9 cellular contexts compared by ENCODE assay signal in genomic region chr1:965526-966134, GRCh38. TPM values are rescaled to one million over a fixed set of nuclear protein-coding genes. Genes with fewer than 3 reads are reported as not detected.
DNase-seq lines count a peak whose midpoint lies in the region; ATAC-seq and TF ChIP-seq lines count a peak whose summit lies in the region.
"Had no signal": no experiment of that assay in that cellular context is flagged by ENCODE, and none has a peak within 500 bp of the region (broad histone marks: within the 10 kb centered on the region; RNA-seq: fewer than 3 reads in every experiment).

No MANE protein-coding gene starts in this region.

- H3K36me3 Mint-ChIP-seq in Calu3 (ENCODE audit: insufficient read depth, unreplicated experiment): peaks cover 14% of the 10 kb centered on the region

- H3K4me2 ChIP-seq in mesenchymal stem cell (ENCODE audit: low read length, poor library complexity, severe bottlenecking): no peak overlapping the region
- H3K4me2 ChIP-seq in trophoblast cell (ENCODE audit: low read length): no peak overlapping the region

- H3K4me1 Mint-ChIP-seq in Calu3 (ENCODE audit: low read depth, unreplicated experiment): no peaks in the 10 kb centered on the region

- DNase-seq in Calu3: no peak
- no peak for DNase-seq in RWPE2 (ENCODE audit: low spot score)
- DNase-seq in mesenchymal stem cell: no peak
- no peak for DNase-seq in trophoblast cell
- DNase-seq in NCI-H2171 (lab: John Stamatoyannopoulos, UW): no peak
- DNase-seq: NCI-H524 treated with DMSO at 0.1 percent for 48 hours had no signal

- peak overlapping the region; percentile 61 for H3K4me3 ChIP-seq in RWPE2 (ENCODE audit: severe bottlenecking)
- H3K4me3 ChIP-seq in mesenchymal stem cell (ENCODE audit: insufficient read depth in 1 of 2, low read depth in 1 of 2, low read length in 2 of 2): peak overlapping the region in 1 of 2 experiments; percentile 85
- H3K4me3 ChIP-seq in trophoblast cell (ENCODE audit: low read depth, low read length): no peak overlapping the region

- H3K79me2 ChIP-seq in trophoblast cell (ENCODE audit: control insufficient read depth, insufficient read depth, low read length, poor library complexity): no peaks in the 10 kb centered on the region

- BruUV-seq in Calu3 (replicated peaks; lab: Mats Ljungman, UMichigan): no TSS peak

- H4K12ac ChIP-seq in trophoblast cell (ENCODE audit: low read depth, low read length): no peak overlapping the region

- H3K9me3 Mint-ChIP-seq in Calu3 (ENCODE audit: low read depth, unreplicated experiment): no peaks in the 10 kb centered on the region

- H3K4me3 Mint-ChIP-seq in Calu3 (ENCODE audit: low read depth, unreplicated experiment): peak overlapping the region; percentile 69

- no peak overlapping the region for H2AK5ac ChIP-seq in mesenchymal stem cell (ENCODE audit: low read length, severe bottlenecking)
- no peak overlapping the region for H2AK5ac ChIP-seq in trophoblast cell (ENCODE audit: low read length)

- H3K4ac ChIP-seq in mesenchymal stem cell (ENCODE audit: low read depth in 1 of 2, low read length in 2 of 2) (no peak overlapping the region), trophoblast cell (ENCODE audit: low read depth, low read length) (no peak overlapping the region)

- CTCF ChIA-PET in Calu3 (lab: Charles Lee): no interaction called here

- H3K18ac ChIP-seq in mesenchymal stem cell (ENCODE audit: low read depth in 1 of 2, low read length in 2 of 2) (peak overlapping the region in 1 of 2 experiments; percentile 5), trophoblast cell (ENCODE audit: low read length) (no peak overlapping the region)

- H3K4me1 ChIP-seq in RWPE2 (ENCODE audit: insufficient read depth, poor library complexity, severe bottlenecking) (no peaks in the 10 kb centered on the region), mesenchymal stem cell (ENCODE audit: control insufficient read depth, insufficient read depth, low read depth, low read length) (peaks cover 29% of the 10 kb centered on the region), trophoblast cell (ENCODE audit: control insufficient read depth in 1 of 2, insufficient read depth in 2 of 2, low read length in 2 of 2) (peaks cover 19 to 26% of the 10 kb centered on the region in 2 experiments)

- ATAC-seq in RWPE2 (ENCODE audit: low read depth): peak; percentile 0; the same call in 1 of the 3 replicates
- no peak for ATAC-seq in GM21528 (IDR thresholded peaks at IDR 0.05; ENCODE audit: low FRiP score, unreplicated experiment)

- H4K91ac ChIP-seq in mesenchymal stem cell (ENCODE audit: low read length): peak overlapping the region; percentile 47
- H4K91ac ChIP-seq in trophoblast cell (ENCODE audit: low read depth, low read length): no peak overlapping the region

- peak overlapping the region in 1 of 2 experiments; percentile 33 for H2BK12ac ChIP-seq in mesenchymal stem cell (ENCODE audit: low read length in 2 of 2)
- no peak overlapping the region for H2BK12ac ChIP-seq in trophoblast cell (ENCODE audit: low read length)

- peak overlapping the region; percentile 70 for H3K9ac ChIP-seq in mesenchymal stem cell (ENCODE audit: low read length)
- H3K9ac ChIP-seq in trophoblast cell (ENCODE audit: low read length): no peak overlapping the region

- 73% methylated on average over 25 of the region's 26 CpGs for WGBS in mesenchymal stem cell
- no CpG with 5 or more reads among the region's 26 CpGs for WGBS in trophoblast cell (ENCODE audit: extremely low coverage, insufficient coverage, insufficient read length)

- intact Hi-C loops in Calu3 (cut with micrococcal nuclease; ENCODE audit: unreplicated experiment): no loop called here

- H2BK5ac ChIP-seq in mesenchymal stem cell (ENCODE audit: low read depth, low read length, poor library complexity, severe bottlenecking) (no peak overlapping the region), trophoblast cell (ENCODE audit: low read depth, low read length, poor library complexity) (no peak overlapping the region)

- H2BK15ac ChIP-seq in mesenchymal stem cell (ENCODE audit: low read depth, poor library complexity, severe bottlenecking): no peak overlapping the region

- H3K79me1 ChIP-seq in mesenchymal stem cell (replicated peaks; ENCODE audit: low read length, poor library complexity, severe bottlenecking) (peaks cover 15% of the 10 kb centered on the region), trophoblast cell (ENCODE audit: low read length) (peaks cover 6% of the 10 kb centered on the region)

- H2AFZ ChIP-seq in mesenchymal stem cell (ENCODE audit: low read depth, low read length): no peak overlapping the region
- H2AFZ ChIP-seq in trophoblast cell (ENCODE audit: insufficient read depth, low read length, poor library complexity): no peak overlapping the region

- H3K9me3 ChIP-seq in RWPE2 (ENCODE audit: severe bottlenecking) (no peaks in the 10 kb centered on the region), mesenchymal stem cell (ENCODE audit: control insufficient read depth, low read length) (no peaks in the 10 kb centered on the region), trophoblast cell (ENCODE audit: insufficient read depth, low read depth, low read length) (peaks cover 5% of the 10 kb centered on the region)
- H3K9me3 ChIP-seq: thyroid gland had no signal

- no peak for TF ChIP-seq CTCF in Calu3 (IDR thresholded peaks at IDR 0.05; ENCODE audit: unreplicated experiment)
- no peak for TF ChIP-seq CTCF in RWPE2 (IDR thresholded peaks at IDR 0.05; ENCODE audit: poor library complexity, severe bottlenecking)

- H3K23ac ChIP-seq in mesenchymal stem cell (ENCODE audit: low read length in 2 of 2) (no peak overlapping the region), trophoblast cell (ENCODE audit: low read length) (no peak overlapping the region)

- H3K27ac ChIP-seq in RWPE2 (ENCODE audit: poor library complexity, severe bottlenecking) (peak overlapping the region; percentile 89), mesenchymal stem cell (ENCODE audit: low read length, poor library complexity, severe bottlenecking) (no peak overlapping the region), trophoblast cell (ENCODE audit: low read depth, low read length) (no peak overlapping the region)

- H3K27me3 Mint-ChIP-seq in Calu3 (ENCODE audit: unreplicated experiment): no peaks in the 10 kb centered on the region

- H4K8ac ChIP-seq in mesenchymal stem cell (ENCODE audit: low read length) (peak overlapping the region; percentile 62), trophoblast cell (ENCODE audit: low read depth, low read length) (no peak overlapping the region)

- no peaks in the 10 kb centered on the region for H3K27me3 ChIP-seq in RWPE2 (ENCODE audit: insufficient read depth, poor library complexity, severe bottlenecking)
- peaks cover 0 to 34% of the 10 kb centered on the region in 2 experiments for H3K27me3 ChIP-seq in mesenchymal stem cell (ENCODE audit: control insufficient read depth in 1 of 2, insufficient read depth in 1 of 2, low read length in 2 of 2)
- peaks cover 6% of the 10 kb centered on the region for H3K27me3 ChIP-seq in trophoblast cell (ENCODE audit: insufficient read depth, low read length)
- H3K27me3 ChIP-seq: thyroid gland had no signal

- no peak overlapping the region for H3K14ac ChIP-seq in mesenchymal stem cell (ENCODE audit: low read length in 2 of 2)
- no peak overlapping the region for H3K14ac ChIP-seq in trophoblast cell (ENCODE audit: low read length)

- peaks cover 11% of the 10 kb centered on the region for H3K36me3 ChIP-seq in RWPE2 (ENCODE audit: low read depth)
- H3K36me3 ChIP-seq in mesenchymal stem cell (ENCODE audit: control insufficient read depth in 1 of 2, insufficient read depth in 2 of 2, low read depth in 1 of 2, low read length in 2 of 2): peaks cover 13 to 45% of the 10 kb centered on the region in 2 experiments
- peaks cover 26 to 35% of the 10 kb centered on the region in 2 experiments for H3K36me3 ChIP-seq in trophoblast cell (ENCODE audit: control insufficient read depth in 1 of 2, insufficient read depth in 2 of 2, low read length in 2 of 2)
- H3K36me3 ChIP-seq: thyroid gland had no signal

- H3K27ac Mint-ChIP-seq in Calu3 (ENCODE audit: unreplicated experiment): no peak overlapping the region

- H2BK120ac ChIP-seq in mesenchymal stem cell (ENCODE audit: low read depth, low read length): no peak overlapping the region
- H2BK120ac ChIP-seq in trophoblast cell (ENCODE audit: insufficient read depth, low read length, poor library complexity): no peak overlapping the region

RNA-seq across cellular contexts. Expression of gene PLEKHN1, which starts 0.7 kb away (rescaled TPM):
- 11.9 and 16.2 TPM in 2 replicates for total RNA-seq in Calu3 (2022)
- 0.75 TPM for polyA plus RNA-seq in mesenchymal stem cell (2013, experiment 1 of 2)
- 0.60 TPM for polyA plus RNA-seq in mesenchymal stem cell (2013, experiment 2 of 2)
- 1.9 and 2.1 TPM in 2 replicates for polyA plus RNA-seq in trophoblast cell (2013)

RNA-seq across cellular contexts. Expression of gene KLHL17, which starts 5.2 kb away (rescaled TPM):
- total RNA-seq in Calu3 (2022): 27.1 and 27.8 TPM in 2 replicates
- polyA plus RNA-seq in mesenchymal stem cell (2013, experiment 1 of 2): 11.5 TPM
- 12.5 TPM for polyA plus RNA-seq in mesenchymal stem cell (2013, experiment 2 of 2)
- 18.1 and 18.5 TPM in 2 replicates for polyA plus RNA-seq in trophoblast cell (2013)

RNA-seq across cellular contexts. Expression of gene NOC2L, which starts 6.6 kb away (rescaled TPM):
- total RNA-seq in Calu3 (2022): 98.6 and 107 TPM in 2 replicates
- polyA plus RNA-seq in mesenchymal stem cell (2013, experiment 1 of 2): 32.5 TPM
- polyA plus RNA-seq in mesenchymal stem cell (2013, experiment 2 of 2): 33.0 TPM
- 41.5 and 42.0 TPM in 2 replicates for polyA plus RNA-seq in trophoblast cell (2013)

RNA-seq across cellular contexts. Expression of gene PERM1, which starts 16.3 kb away (rescaled TPM):
- total RNA-seq in Calu3 (2022): not detected in 2 replicates
- not detected for polyA plus RNA-seq in mesenchymal stem cell (2013, experiment 1 of 2)
- not detected for polyA plus RNA-seq in mesenchymal stem cell (2013, experiment 2 of 2)
- polyA plus RNA-seq in trophoblast cell (2013): not detected in 2 replicates
- total RNA-seq: T-helper 1 cell treated with Interleukin-12 subunit alpha and Interleukin-12 subunit beta and Interleukin-4 antibody, amounts not matched to agents 30 ng/mL and 1 ng/mL, for 36 hours had no signal

RNA-seq across cellular contexts. Expression of gene HES4, which starts 34.3 kb away (rescaled TPM):
- total RNA-seq in Calu3 (2022): 35.5 and 51.3 TPM in 2 replicates
- 28.5 TPM for polyA plus RNA-seq in mesenchymal stem cell (2013, experiment 1 of 2)
- polyA plus RNA-seq in mesenchymal stem cell (2013, experiment 2 of 2): 25.8 TPM
- polyA plus RNA-seq in trophoblast cell (2013): 20.5 and 21.2 TPM in 2 replicates
